8 cellular contexts compared by ENCODE assay signal in the genomic region with DNA sequence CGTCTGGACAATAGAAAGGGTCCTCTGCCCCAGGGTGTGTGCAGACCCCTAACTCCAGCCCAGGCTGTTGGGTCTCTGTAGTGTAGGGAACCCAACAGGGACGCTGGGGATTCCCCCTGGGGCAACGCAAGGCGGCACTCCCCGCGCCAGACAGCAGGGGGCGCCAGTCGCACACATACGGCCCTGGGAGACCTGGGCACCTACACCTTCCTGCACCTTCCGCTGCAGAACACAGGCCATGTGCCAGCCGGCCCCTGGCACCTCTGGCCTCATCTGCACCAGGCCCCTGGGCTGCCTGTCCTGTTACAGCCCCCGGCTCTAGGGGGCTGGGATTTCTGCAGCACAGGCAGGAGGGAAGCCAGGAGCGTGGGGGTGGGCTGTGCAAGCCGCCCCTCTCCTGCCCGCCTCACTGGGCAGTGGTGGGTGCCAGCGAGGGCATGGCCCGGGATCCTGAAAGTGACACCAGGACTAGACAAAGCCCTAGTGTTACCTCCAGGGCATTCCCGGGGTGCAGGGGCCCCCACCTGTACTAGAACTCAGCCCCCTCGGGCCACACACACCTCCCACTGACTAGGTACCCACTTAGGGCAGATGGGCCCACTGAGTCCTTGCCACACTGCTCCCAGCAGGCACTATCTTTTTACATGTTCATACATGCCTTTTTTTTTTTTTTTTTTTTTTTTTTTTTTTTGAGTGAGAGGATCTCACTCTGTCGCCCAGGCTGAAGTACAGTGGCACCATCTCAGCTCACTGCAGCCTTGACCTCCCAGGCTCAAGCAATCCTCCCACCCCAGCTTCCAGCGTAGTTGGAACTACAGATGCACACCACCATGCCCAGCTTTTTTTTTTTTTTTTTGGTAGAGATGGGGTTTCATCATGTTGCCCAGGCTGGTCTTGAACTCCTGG. TPM values are rescaled to one million over a fixed set of nuclear protein-coding genes. Genes with fewer than 3 reads are reported as not detected.
A peak's percentile ranks its signal among the peaks of the same experiment; 100 is the strongest.
DNase-seq lines count a peak whose midpoint lies in the region; ATAC-seq and TF ChIP-seq lines count a peak whose summit lies in the region.

No MANE protein-coding gene starts in this region.

- H3K4me2 ChIP-seq in PC-3 (ENCODE audit: low read length) = no peak overlapping the region

- no peaks in the 10 kb centered on the region; the same call in 1 of the 2 replicates for H3K36me3 ChIP-seq in PC-3 (ENCODE audit: low read depth, low read length)
- H3K36me3 ChIP-seq in tibial nerve = peaks cover 0 to 19% (median 0%) of the 10 kb centered on the region in 3 donors

- no peak overlapping the region for H3K9ac ChIP-seq in PC-3 (ENCODE audit: low read length)

- TF ChIP-seq EP300 in tibial nerve (IDR thresholded peaks at IDR 0.05) = no peak

- 30 to 34% methylated on average over 21 of the region's 21 CpGs for WGBS in tibial nerve, 2 donors

- no peaks in the 10 kb centered on the region for H3K9me2 ChIP-seq in PC-3 (replicated peaks; ENCODE audit: low read length)

- peaks cover 21% of the 10 kb centered on the region for H3K79me2 ChIP-seq in PC-3 (ENCODE audit: low read length)

- no peak overlapping the region for H3K27ac Mint-ChIP-seq in activated T-cell treated with anti-CD3 and anti-CD28 coated beads, Interleukin-2, amount 50 U/mL, for 72 hours
- no peak overlapping the region for H3K27ac Mint-ChIP-seq in osteocyte (ENCODE audit: unreplicated experiment)

- H3K27me3 Mint-ChIP-seq in activated T-cell treated with anti-CD3 and anti-CD28 coated beads, Interleukin-2, amount 50 U/mL, for 72 hours (ENCODE audit: low read depth) = no peaks in the 10 kb centered on the region
- no peaks in the 10 kb centered on the region for H3K27me3 Mint-ChIP-seq in osteocyte (ENCODE audit: unreplicated experiment)

- H3K4me3 ChIP-seq in PC-3 (ENCODE audit: low read length) (no peak overlapping the region), fibroblast of villous mesenchyme (ENCODE audit: low read depth, low read length) (no peak overlapping the region), tibial nerve (no peak overlapping the region)

- H3K27ac ChIP-seq in C4-2B (no peak overlapping the region; the same call in 1 of the 2 replicates), PC-3 (ENCODE audit: low read length) (no peak overlapping the region), tibial nerve (no peak overlapping the region)

- POLR2A ChIA-PET in PC-3 (lab: Charles Lee; ENCODE audit: unreplicated experiment) = no interaction called here

- CTCF ChIA-PET in PC-3 (lab: Charles Lee) = interaction anchor here (1.0 kb wide), 1 partner anchor 110 kb away, joined by 3 read pairs; no protein-coding TSS in a partner anchor

- peak; percentile 75 for ATAC-seq in GM19328 (IDR thresholded peaks at IDR 0.05; ENCODE audit: unreplicated experiment)
- ATAC-seq in PC-3 = peak; percentile 54
- peak; percentile 77 for ATAC-seq in activated T-cell treated with anti-CD3 and anti-CD28 coated beads, Interleukin-2, amount 50 U/mL, for 72 hours (replicated peaks in 1 of 2)

- intact Hi-C loops in PC-3 (cut with micrococcal nuclease) = loop anchor here (1.0 kb wide), 1 partner anchor 111 kb away; no protein-coding TSS in a partner anchor

- H3K9me3 Mint-ChIP-seq in activated T-cell treated with anti-CD3 and anti-CD28 coated beads, Interleukin-2, amount 50 U/mL, for 72 hours = no peaks in the 10 kb centered on the region
- no peaks in the 10 kb centered on the region for H3K9me3 Mint-ChIP-seq in osteocyte (ENCODE audit: unreplicated experiment)

- no peaks in the 10 kb centered on the region for H3F3A ChIP-seq in PC-3 (ENCODE audit: low read length, unreplicated experiment)

- H3K36me3 Mint-ChIP-seq in activated T-cell treated with anti-CD3 and anti-CD28 coated beads, Interleukin-2, amount 50 U/mL, for 72 hours (ENCODE audit: insufficient read depth in 2 of 2) = no peaks in the 10 kb centered on the region
- H3K36me3 Mint-ChIP-seq in osteocyte (ENCODE audit: unreplicated experiment) = no peaks in the 10 kb centered on the region

- H2AFZ ChIP-seq in PC-3 (ENCODE audit: low read length) = no peak overlapping the region

- 0 out of 2 replicates have a peak, but pooled peaks cover 3% of the 10 kb centered on the region for H4K20me1 ChIP-seq in PC-3 (ENCODE audit: low read length)

- DNase-seq in HT-29 (ENCODE audit: low spot score) = peak; percentile 71
- DNase-seq in PC-3 = peak; percentile 77
- peak; percentile 80 to 90 for DNase-seq in activated T-cell treated with anti-CD3 and anti-CD28 coated beads, Interleukin-2, amount 50 U/mL, for 72 hours
- peak; percentile 48 for DNase-seq in fibroblast of villous mesenchyme (ENCODE audit: low read depth)
- DNase-seq in osteocyte (ENCODE audit: extremely low spot score, unreplicated experiment) = peak; percentile 93
- DNase-seq in tibial nerve (ENCODE audit: low spot score in 2 of 2) = peak; percentile 45 to 70

- no peaks in the 10 kb centered on the region for H3K27me3 ChIP-seq in PC-3 (ENCODE audit: low read length)
- no peaks in the 10 kb centered on the region for H3K27me3 ChIP-seq in tibial nerve

- BruUV-seq in PC-3 (replicated peaks; lab: Mats Ljungman, UMichigan) = no TSS peak

- TF ChIP-seq CTCF in C4-2B (conservative IDR thresholded peaks at IDR 0.05) (peak; percentile 97), PC-3 (conservative IDR thresholded peaks at IDR 0.05; ENCODE audit: low read depth, low read length) (peak; percentile 89), fibroblast of villous mesenchyme (IDR thresholded peaks at IDR 0.05; ENCODE audit: insufficient read depth, low read depth, low read length) (peak; percentile 91), osteocyte (IDR thresholded peaks at IDR 0.05) (peak; percentile 99), tibial nerve (IDR thresholded peaks at IDR 0.05) (peak; percentile 89 to 96 (median 93))

- no peak for TF ChIP-seq POLR2A in tibial nerve (IDR thresholded peaks at IDR 0.05)

- peaks cover 19% of the 10 kb centered on the region for H3K4me1 ChIP-seq in PC-3 (ENCODE audit: insufficient read depth, low read length)
- peaks cover 0 to 31% (median 6%) of the 10 kb centered on the region in 4 donors for H3K4me1 ChIP-seq in tibial nerve

- H3K4me1 Mint-ChIP-seq in activated T-cell treated with anti-CD3 and anti-CD28 coated beads, Interleukin-2, amount 50 U/mL, for 72 hours (ENCODE audit: low read depth) = no peaks in the 10 kb centered on the region
- H3K4me1 Mint-ChIP-seq in osteocyte (ENCODE audit: unreplicated experiment) = peaks cover 20% of the 10 kb centered on the region

- no peak overlapping the region for H3K4me3 Mint-ChIP-seq in activated T-cell treated with anti-CD3 and anti-CD28 coated beads, Interleukin-2, amount 50 U/mL, for 72 hours
- H3K4me3 Mint-ChIP-seq in osteocyte (ENCODE audit: unreplicated experiment) = no peak overlapping the region

- no peaks in the 10 kb centered on the region for H3K9me3 ChIP-seq in PC-3 (ENCODE audit: low read length)
- no peaks in the 10 kb centered on the region for H3K9me3 ChIP-seq in tibial nerve

RNA-seq across cellular contexts. Expression of gene CCNK, which starts 37.5 kb away (rescaled TPM):
- 7.1 and 12.4 TPM in 2 replicates for total RNA-seq in HT-29 (2014; rRNA removed; shearing (Covaris generic))
- total RNA-seq in PC-3 (2014; rRNA removed) = 26.2 and 51.8 TPM in 2 replicates
- 10 to 100 TPM; 86.1 to 88.5 TPM for total RNA-seq in activated T-cell treated with anti-CD3 and anti-CD28 coated beads, Interleukin-2, amount 50 U/mL, for 72 hours
- 20.9 and 38.4 TPM in 2 replicates for total RNA-seq in fibroblast of villous mesenchyme
- total RNA-seq in osteocyte = 55.8 and 57.4 TPM in 2 replicates
- total RNA-seq in tibial nerve = 10 to 100 TPM; 16.5 to 29.1 (median 21.4) TPM

RNA-seq across cellular contexts. Expression of gene SETD3, which starts 38.0 kb away (rescaled TPM):
- total RNA-seq in HT-29 (2014; rRNA removed; shearing (Covaris generic)) = 24.8 and 26.3 TPM in 2 replicates
- total RNA-seq in PC-3 (2014; rRNA removed) = 46.8 and 51.7 TPM in 2 replicates
- 10 to 100 TPM; 48.0 to 49.6 TPM for total RNA-seq in activated T-cell treated with anti-CD3 and anti-CD28 coated beads, Interleukin-2, amount 50 U/mL, for 72 hours
- total RNA-seq in fibroblast of villous mesenchyme = 44.1 and 57.0 TPM in 2 replicates
- 49.1 and 49.8 TPM in 2 replicates for total RNA-seq in osteocyte
- 100 to 1,000 TPM in 1 of 4 donors, 10 to 100 TPM in 3; 63.3 to 118 (median 80.6) TPM for total RNA-seq in tibial nerve
